14 cellular contexts compared by ENCODE assay signal in genomic region chr18:62586781-62587487, GRCh38.
DNase-seq lines count a peak whose midpoint lies in the region; ATAC-seq and TF ChIP-seq lines count a peak whose summit lies in the region.
"Had no signal": no experiment of that assay in that cellular context is flagged by ENCODE, and none has a peak within 500 bp of the region (broad histone marks: within the 10 kb centered on the region; RNA-seq: fewer than 3 reads in every experiment).

No MANE protein-coding gene starts in this region.

- H3K27ac ChIP-seq in layer of hippocampus (ENCODE audit: low read depth, low read length): peak overlapping the region; percentile 39
- peak overlapping the region; percentile 9 for H3K27ac ChIP-seq in temporal lobe (ENCODE audit: low read depth, low read length)
- no peak overlapping the region for H3K27ac ChIP-seq in testis
- H3K27ac ChIP-seq: cardiac muscle cell, heart right ventricle, PC-9, right atrium auricular region, SJCRH30 had no signal

- CTCF ChIA-PET in activated naive CD4-positive, alpha-beta T cell treated with anti-CD3 and anti-CD28 coated beads, Interleukin-2, amount 10 ng/mL, durations not matched to agents 7 days and 5 days (lab: Charles Lee): interaction anchor here (0.7 to 4.5 kb wide), 12 partner anchors 10 to 398 kb away, joined by 3 to 32 read pairs (median 3); no protein-coding TSS in a partner anchor
- CTCF ChIA-PET in WTC11 (lab: Charles Lee) (interaction anchor here (0.6 to 3.2 kb wide), 15 partner anchors 20 to 698 kb away, joined by 3 to 26 read pairs (median 4); partner anchors contain the start of gene PHLPP1), T-cell (lab: Charles Lee) (interaction anchor here (0.6 to 1.2 kb wide), 10 partner anchors 9 to 800 kb away, joined by 3 to 7 read pairs (median 3); no protein-coding TSS in a partner anchor)

- H3K9me3 ChIP-seq in testis: no peaks in the 10 kb centered on the region
- H3K9me3 ChIP-seq: heart right ventricle, right atrium auricular region, SJCRH30 had no signal

- TF ChIP-seq CTCF in WTC11 (IDR thresholded peaks at IDR 0.05) (no peak), testis (IDR thresholded peaks at IDR 0.05) (no peak)

- peaks cover 27% of the 10 kb centered on the region for H3K36me3 Mint-ChIP-seq in activated naive CD4-positive, alpha-beta T cell treated with anti-CD3 and anti-CD28 coated beads, Interleukin-2, amount 10 ng/mL, durations not matched to agents 7 days and 5 days
- peaks cover 11% of the 10 kb centered on the region for H3K36me3 Mint-ChIP-seq in WTC11
- peaks cover 3% of the 10 kb centered on the region for H3K36me3 Mint-ChIP-seq in T-cell

- no peaks in the 10 kb centered on the region for H3K27me3 ChIP-seq in layer of hippocampus (ENCODE audit: control insufficient read depth, insufficient read depth, low read length)
- H3K27me3 ChIP-seq in testis: no peaks in the 10 kb centered on the region
- H3K27me3 ChIP-seq: cardiac muscle cell, heart right ventricle, right atrium auricular region, SJCRH30 had no signal

- no peak overlapping the region for H3K4me3 ChIP-seq in testis
- H3K4me3 ChIP-seq: cardiac muscle cell, PC-9, right atrium auricular region, SJCRH30 had no signal

- POLR2A ChIA-PET in WTC11 (lab: Charles Lee) (interaction anchor here (0.6 kb wide), 1 partner anchor 128 kb away, joined by 4 read pairs; the partner anchor contains the start of gene PHLPP1), T-cell (lab: Charles Lee) (no interaction called here)

- peaks cover 46% of the 10 kb centered on the region for H3K4me1 Mint-ChIP-seq in activated naive CD4-positive, alpha-beta T cell treated with anti-CD3 and anti-CD28 coated beads, Interleukin-2, amount 10 ng/mL, durations not matched to agents 7 days and 5 days
- peaks cover 29% of the 10 kb centered on the region for H3K4me1 Mint-ChIP-seq in WTC11
- peaks cover 23 to 38% (median 38%) of the 10 kb centered on the region in 3 donors for H3K4me1 Mint-ChIP-seq in T-cell

- WGBS in testis, 2 donors: 93% methylated on average over 19 of the region's 19 CpGs

- no peaks in the 10 kb centered on the region for H3K9me3 Mint-ChIP-seq in activated naive CD4-positive, alpha-beta T cell treated with anti-CD3 and anti-CD28 coated beads, Interleukin-2, amount 10 ng/mL, durations not matched to agents 7 days and 5 days
- H3K9me3 Mint-ChIP-seq in WTC11: peaks cover 14% of the 10 kb centered on the region
- no peaks in the 10 kb centered on the region for H3K9me3 Mint-ChIP-seq in T-cell

- no peak for TF ChIP-seq POLR2A in testis (IDR thresholded peaks at IDR 0.05)

- ATAC-seq in WTC11 (no peak), GM19023 (IDR thresholded peaks at IDR 0.05; ENCODE audit: unreplicated experiment) (no peak), T-cell (replicated peaks in 1 of 4) (no peak)

- H3K27me3 Mint-ChIP-seq in activated naive CD4-positive, alpha-beta T cell treated with anti-CD3 and anti-CD28 coated beads, Interleukin-2, amount 10 ng/mL, durations not matched to agents 7 days and 5 days: no peaks in the 10 kb centered on the region
- H3K27me3 Mint-ChIP-seq in WTC11 (ENCODE audit: low read depth) (no peaks in the 10 kb centered on the region), T-cell (no peaks in the 10 kb centered on the region)

- H3K27ac Mint-ChIP-seq in activated naive CD4-positive, alpha-beta T cell treated with anti-CD3 and anti-CD28 coated beads, Interleukin-2, amount 10 ng/mL, durations not matched to agents 7 days and 5 days: peak overlapping the region; percentile 91
- H3K27ac Mint-ChIP-seq in WTC11: 0 out of 2 replicates have a peak overlapping the region, but pooled peaks have one; percentile 12
- peak overlapping the region in 1 of 2 donors; percentile 7 for H3K27ac Mint-ChIP-seq in T-cell

- H3K4me3 Mint-ChIP-seq in activated naive CD4-positive, alpha-beta T cell treated with anti-CD3 and anti-CD28 coated beads, Interleukin-2, amount 10 ng/mL, durations not matched to agents 7 days and 5 days: peak overlapping the region; percentile 24
- H3K4me3 Mint-ChIP-seq in WTC11: no peak overlapping the region
- no peak overlapping the region for H3K4me3 Mint-ChIP-seq in T-cell

- H3K4me1 ChIP-seq in testis: peaks cover 10% of the 10 kb centered on the region
- H3K4me1 ChIP-seq: SJCRH30 had no signal

- intact Hi-C loops in testis (cut with DNase I; ENCODE audit: low total_unique reads): loop anchor here (10.0 kb wide), 1 partner anchor 402 kb away; the partner anchor contains the start of genes PIGN and RELCH

- DNase-seq in activated naive CD4-positive, alpha-beta T cell treated with anti-CD3 and anti-CD28 coated beads, Interleukin-2, amount 10 ng/mL, durations not matched to agents 7 days and 5 days: no peak
- no peak for DNase-seq in activated naive CD4-positive, alpha-beta T cell (lab: John Stamatoyannopoulos, UW)
- DNase-seq in WTC11 (ENCODE audit: low spot score) (no peak), testis (no peak), T-cell (no peak)
- DNase-seq: NCI-H187 treated with DMSO at 0.1 percent for 48 hours had no signal

- no peaks in the 10 kb centered on the region for H3K36me3 ChIP-seq in testis (ENCODE audit: low read depth, missing control alignments)
- H3K36me3 ChIP-seq: cardiac muscle cell, SJCRH30 had no signal

TF ChIP-seq in WTC11, 78 proteins besides CTCF, POLR2A, EP300 and RAD21 (continues in another document):
- TF ChIP-seq ESRRA (CRISPR knock-in tag; IDR thresholded peaks at IDR 0.05; ENCODE audit: borderline replicate concordance) (no peak), E2F5 (CRISPR knock-in tag; IDR thresholded peaks at IDR 0.05) (no peak), PRDM15 (CRISPR knock-in tag; IDR thresholded peaks at IDR 0.05) (no peak), ZBTB43 (CRISPR knock-in tag; IDR thresholded peaks at IDR 0.05) (no peak), TEAD1 (CRISPR knock-in tag; IDR thresholded peaks at IDR 0.05) (no peak), FOXP4 (CRISPR knock-in tag; IDR thresholded peaks at IDR 0.05) (no peak), CBFB (CRISPR knock-in tag; IDR thresholded peaks at IDR 0.05; ENCODE audit: low read depth) (no peak), ZNF121 (CRISPR knock-in tag; IDR thresholded peaks at IDR 0.05) (no peak)

Comparison
In these comparisons a context has a peak if more than half of its experiments do, and no peak if none do; other contexts are left out.
1. H3K27ac ChIP-seq: peak in layer of hippocampus (single experiment) and temporal lobe (single experiment); none in testis (0 of 2).